Comparison of ENCODE assay signal across 12 cellular contexts in the genomic region with DNA sequence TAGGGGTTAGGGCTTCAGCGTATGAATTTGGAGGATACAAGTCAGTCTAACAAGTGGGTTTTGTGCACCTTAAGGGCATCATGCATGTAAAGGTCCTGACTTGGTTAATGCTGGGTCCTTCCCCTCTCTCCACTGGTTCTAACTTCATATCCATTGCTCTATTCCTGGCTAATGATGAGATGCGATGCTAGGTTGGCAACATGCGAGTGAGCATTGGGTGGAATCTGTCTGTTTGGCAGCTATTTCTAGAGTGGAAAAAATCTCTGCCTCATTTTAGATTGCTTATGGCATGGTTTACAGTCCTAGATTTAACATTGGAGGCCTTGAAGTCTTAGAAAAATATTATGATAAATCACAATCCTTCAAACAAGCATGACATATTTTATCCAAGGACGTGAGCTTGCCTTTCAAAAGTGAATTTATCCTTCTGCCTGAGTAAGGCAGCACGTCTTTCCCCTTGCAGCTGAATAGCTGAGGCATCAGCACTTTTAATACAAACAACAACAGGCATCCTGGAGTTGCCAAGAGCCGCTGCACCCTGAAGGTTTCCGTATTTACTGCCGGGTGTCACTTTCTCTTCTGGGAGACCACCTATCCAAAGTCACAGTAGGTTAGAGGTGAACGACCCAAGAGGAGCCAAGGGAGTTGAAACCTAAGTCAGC.
"Had no signal": no experiment of that assay in that cellular context is flagged by ENCODE, and none has a peak within 500 bp of the region (broad histone marks: within the 10 kb centered on the region; RNA-seq: fewer than 3 reads in every experiment).

No MANE protein-coding gene starts in this region.

- H3K27ac ChIP-seq: neutrophil, suprapubic skin had no signal

- H3K4me1 ChIP-seq: suprapubic skin had no signal

- H3K9me3 ChIP-seq: neutrophil, suprapubic skin had no signal

- ATAC-seq: naive thymus-derived CD8-positive, alpha-beta T cell; sciatic nerve; T-cell had no signal

- H3K36me3 ChIP-seq: neutrophil, suprapubic skin had no signal

- H3K4me3 ChIP-seq: lung, suprapubic skin had no signal

- H3K27me3 ChIP-seq: neutrophil, suprapubic skin had no signal

- DNase-seq: activated CD4-positive, alpha-beta memory T cell treated with anti-CD3 and anti-CD28 coated beads, Interleukin-2, amount 10 ng/mL, durations not matched to agents 7 days and 5 days; activated CD8-positive, alpha-beta memory T cell treated with anti-CD3 and anti-CD28 coated beads, Interleukin-2, amount 50 U/mL, for 4 hours; activated naive CD4-positive, alpha-beta T cell; foreskin melanocyte; naive thymus-derived CD8-positive, alpha-beta T cell; stimulated activated naive CD4-positive, alpha-beta T cell treated with Interleukin-2 at 50 U/mL for 16 hours; T-cell; T1000 had no signal
